In the genomic region with DNA sequence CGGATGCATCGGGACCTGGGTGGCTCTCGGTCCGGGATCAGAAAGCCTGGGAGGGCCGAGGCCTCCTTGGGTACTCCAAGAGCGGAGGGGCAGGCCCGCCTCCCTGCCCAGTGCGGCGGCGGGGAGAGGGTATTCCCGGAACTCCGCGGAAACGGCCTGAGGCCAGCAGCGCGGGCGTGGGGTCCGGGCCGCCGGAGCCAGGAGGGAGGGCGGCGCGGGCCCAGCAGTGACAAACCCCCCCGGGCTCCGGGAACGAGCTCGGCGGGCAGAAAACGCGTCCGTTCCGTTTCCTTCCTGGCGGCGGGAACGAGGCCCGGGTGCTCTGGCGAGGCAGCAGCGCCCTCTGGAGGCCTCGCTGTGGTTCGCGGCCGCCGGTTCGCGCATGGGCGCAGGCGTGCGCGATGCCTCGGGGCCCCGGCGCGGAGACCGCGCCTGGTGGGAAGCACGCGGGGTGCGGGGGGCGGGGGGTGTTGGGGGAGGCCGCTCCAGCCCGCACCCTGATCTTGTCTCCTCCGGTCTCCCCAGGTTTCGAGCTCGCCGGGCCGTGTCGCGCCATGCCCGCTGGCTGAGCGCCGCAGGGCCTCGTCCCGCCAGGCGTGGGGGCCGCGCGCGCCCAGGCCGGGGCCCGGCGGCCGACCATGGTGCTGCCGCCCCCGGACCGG, we compare ENCODE assay signal across 8 cellular contexts. TPM values are rescaled to one million over a fixed set of nuclear protein-coding genes. Genes with fewer than 3 reads are reported as not detected.
DNase-seq lines count a peak whose midpoint lies in the region; ATAC-seq and TF ChIP-seq lines count a peak whose summit lies in the region.

No MANE protein-coding gene starts in this region.

- H3K9me3 ChIP-seq in Panc1 (ENCODE audit: control insufficient read depth, insufficient read depth, low read depth, low read length): no peaks in the 10 kb centered on the region

- peak; percentile 89 for TF ChIP-seq CTCF in Panc1 (IDR thresholded peaks at IDR 0.05)

- no TSS peak for BruUV-seq in Panc1 (replicated peaks; lab: Mats Ljungman, UMichigan)

- peak overlapping the region; percentile 76 for H3K4me3 Mint-ChIP-seq in natural killer cell treated with Interleukin-12 subunit alpha and Interleukin-12 subunit beta and Interleukin-15 and Interleukin-18, amount 100 ng/mL, for 72 hours
- H3K4me3 Mint-ChIP-seq in stimulated activated memory B cell treated with anti-CD40 and anti-IgM and Interleukin-4, amounts not matched to agents 10 μg/mL and 1 μg/mL and 100 μg/mL, for 72 hours: peak overlapping the region; percentile 86

- H3K4me1 ChIP-seq in Panc1 (ENCODE audit: control insufficient read depth, insufficient read depth, low read length): no peaks in the 10 kb centered on the region

- peak; percentile 78 for ATAC-seq in Panc1
- ATAC-seq in natural killer cell treated with Interleukin-12 subunit alpha and Interleukin-12 subunit beta and Interleukin-15 and Interleukin-18, amount 100 ng/mL, for 72 hours: peak; percentile 73 to 86
- peak; percentile 63 for ATAC-seq in stimulated activated memory B cell treated with anti-CD40 and anti-IgM and Interleukin-4, amounts not matched to agents 10 μg/mL and 1 μg/mL and 100 μg/mL, for 72 hours
- no peak for ATAC-seq in GM19455 (IDR thresholded peaks at IDR 0.05; ENCODE audit: unreplicated experiment)

- H3K27ac ChIP-seq in Panc1 (ENCODE audit: low read length): no peak overlapping the region; the same call in 1 of the 2 replicates

- CTCF ChIA-PET in Panc1 (lab: Charles Lee): interaction anchor here (0.6 to 1.0 kb wide), 3 partner anchors 26 to 59 kb away, joined by 3 to 9 read pairs (median 5); no protein-coding TSS in a partner anchor

- H3K4me1 Mint-ChIP-seq in natural killer cell treated with Interleukin-12 subunit alpha and Interleukin-12 subunit beta and Interleukin-15 and Interleukin-18, amount 100 ng/mL, for 72 hours (ENCODE audit: low read depth in 2 of 2): peaks cover 9 to 14% of the 10 kb centered on the region in 2 donors
- peaks cover 55% of the 10 kb centered on the region for H3K4me1 Mint-ChIP-seq in stimulated activated memory B cell treated with anti-CD40 and anti-IgM and Interleukin-4, amounts not matched to agents 10 μg/mL and 1 μg/mL and 100 μg/mL, for 72 hours

- H3K36me3 Mint-ChIP-seq in natural killer cell treated with Interleukin-12 subunit alpha and Interleukin-12 subunit beta and Interleukin-15 and Interleukin-18, amount 100 ng/mL, for 72 hours: no peaks in the 10 kb centered on the region
- no peaks in the 10 kb centered on the region for H3K36me3 Mint-ChIP-seq in stimulated activated memory B cell treated with anti-CD40 and anti-IgM and Interleukin-4, amounts not matched to agents 10 μg/mL and 1 μg/mL and 100 μg/mL, for 72 hours

- no peaks in the 10 kb centered on the region for H3K27me3 ChIP-seq in Panc1 (ENCODE audit: control insufficient read depth, insufficient read depth, low read length)

- POLR2A ChIA-PET in Panc1 (lab: Charles Lee): no interaction called here

- intact Hi-C loops in Panc1 (cut with micrococcal nuclease; ENCODE audit: unreplicated experiment): no loop called here

- peaks cover 0 to 7% of the 10 kb centered on the region in 2 donors for H3K27me3 Mint-ChIP-seq in natural killer cell treated with Interleukin-12 subunit alpha and Interleukin-12 subunit beta and Interleukin-15 and Interleukin-18, amount 100 ng/mL, for 72 hours
- H3K27me3 Mint-ChIP-seq in stimulated activated memory B cell treated with anti-CD40 and anti-IgM and Interleukin-4, amounts not matched to agents 10 μg/mL and 1 μg/mL and 100 μg/mL, for 72 hours: peaks cover 24% of the 10 kb centered on the region

- H3K9me3 Mint-ChIP-seq in natural killer cell treated with Interleukin-12 subunit alpha and Interleukin-12 subunit beta and Interleukin-15 and Interleukin-18, amount 100 ng/mL, for 72 hours: no peaks in the 10 kb centered on the region
- no peaks in the 10 kb centered on the region for H3K9me3 Mint-ChIP-seq in stimulated activated memory B cell treated with anti-CD40 and anti-IgM and Interleukin-4, amounts not matched to agents 10 μg/mL and 1 μg/mL and 100 μg/mL, for 72 hours

- H3K27ac Mint-ChIP-seq in natural killer cell treated with Interleukin-12 subunit alpha and Interleukin-12 subunit beta and Interleukin-15 and Interleukin-18, amount 100 ng/mL, for 72 hours: no peak overlapping the region
- peak overlapping the region; percentile 77 for H3K27ac Mint-ChIP-seq in stimulated activated memory B cell treated with anti-CD40 and anti-IgM and Interleukin-4, amounts not matched to agents 10 μg/mL and 1 μg/mL and 100 μg/mL, for 72 hours

- peak; percentile 58 for DNase-seq in Caki2 (ENCODE audit: low read depth)
- peak; percentile 46 for DNase-seq in HT-29 (ENCODE audit: low spot score)
- DNase-seq in Panc1 (ENCODE audit: low read depth, low spot score): no peak
- peak; percentile 62 to 66 for DNase-seq in activated T-helper 1 cell treated with anti-CD3 and anti-CD28 coated beads, Interleukin-2, amount 50 U/mL, for 16 hours (ENCODE audit: low read depth in 1 of 2, low spot score in 1 of 2)
- DNase-seq in fibroblast of peridontal ligament (ENCODE audit: extremely low read depth): peak; percentile 56
- DNase-seq in natural killer cell treated with Interleukin-12 subunit alpha and Interleukin-12 subunit beta and Interleukin-15 and Interleukin-18, amount 100 ng/mL, for 72 hours (ENCODE audit: low spot score): peak; percentile 80

- H3K4me3 ChIP-seq in Panc1 (ENCODE audit: low read depth in 2 of 2, low read length in 2 of 2): peak overlapping the region; percentile 41 to 52

- in situ Hi-C loops in Caki2 (cut with HindIII; ENCODE audit: low pct_unique_long_range_greater_than_20kb, low sequenced_read_pairs) (no loop called here), Panc1 (cut with HindIII; ENCODE audit: low pct_unique_long_range_greater_than_20kb, low sequenced_read_pairs) (no loop called here)

- no peaks in the 10 kb centered on the region for H3K36me3 ChIP-seq in Panc1 (ENCODE audit: control insufficient read depth, insufficient read depth, low read length)

RNA-seq across cellular contexts. Expression of a gene that starts 1.9 kb away (rescaled TPM):
- 9.1 and 21.2 TPM in 2 replicates for total RNA-seq in Caki2 (2014; rRNA removed; shearing (Covaris generic); ENCODE audit: low replicate concordance)
- 0.31 and 0.65 TPM in 2 replicates for total RNA-seq in HT-29 (2014; rRNA removed; shearing (Covaris generic))
- 4.6 TPM for total RNA-seq in Panc1 (2021; ENCODE audit: unreplicated experiment)
- polyA plus RNA-seq in Panc1 (2012; ENCODE audit: insufficient read length): 8.4 TPM
- total RNA-seq in natural killer cell treated with Interleukin-12 subunit alpha and Interleukin-12 subunit beta and Interleukin-15 and Interleukin-18, amount 100 ng/mL, for 72 hours: 1 to 10 TPM; 1.8 to 4.2 TPM

RNA-seq across cellular contexts. Expression of a gene that starts 37.3 kb away (rescaled TPM):
- total RNA-seq in Caki2 (2014; rRNA removed; shearing (Covaris generic); ENCODE audit: low replicate concordance): 54.2 and 55.3 TPM in 2 replicates
- 112 and 140 TPM in 2 replicates for total RNA-seq in HT-29 (2014; rRNA removed; shearing (Covaris generic))
- total RNA-seq in Panc1 (2021; ENCODE audit: unreplicated experiment): 47.8 TPM
- polyA plus RNA-seq in Panc1 (2012; ENCODE audit: insufficient read length): 42.5 TPM
- total RNA-seq in natural killer cell treated with Interleukin-12 subunit alpha and Interleukin-12 subunit beta and Interleukin-15 and Interleukin-18, amount 100 ng/mL, for 72 hours: 10 to 100 TPM; 25.1 to 59.2 TPM

RNA-seq across cellular contexts. Expression of a gene that starts 41.6 kb away (rescaled TPM):
- total RNA-seq in Caki2 (2014; rRNA removed; shearing (Covaris generic); ENCODE audit: low replicate concordance): not detected in 2 replicates
- total RNA-seq in HT-29 (2014; rRNA removed; shearing (Covaris generic)): 667 and 791 TPM in 2 replicates
- total RNA-seq in Panc1 (2021; ENCODE audit: unreplicated experiment): 1,056 TPM
- 2,110 TPM for polyA plus RNA-seq in Panc1 (2012; ENCODE audit: insufficient read length)
- 10 to 100 TPM; 39.0 to 82.7 TPM for total RNA-seq in natural killer cell treated with Interleukin-12 subunit alpha and Interleukin-12 subunit beta and Interleukin-15 and Interleukin-18, amount 100 ng/mL, for 72 hours

RNA-seq across cellular contexts. Expression of a gene that starts 53.7 kb away (rescaled TPM):
- total RNA-seq in Caki2 (2014; rRNA removed; shearing (Covaris generic); ENCODE audit: low replicate concordance): 181 and 245 TPM in 2 replicates
- total RNA-seq in HT-29 (2014; rRNA removed; shearing (Covaris generic)): 267 and 274 TPM in 2 replicates
- 280 TPM for total RNA-seq in Panc1 (2021; ENCODE audit: unreplicated experiment)
- 1,001 TPM for polyA plus RNA-seq in Panc1 (2012; ENCODE audit: insufficient read length)
- total RNA-seq in natural killer cell treated with Interleukin-12 subunit alpha and Interleukin-12 subunit beta and Interleukin-15 and Interleukin-18, amount 100 ng/mL, for 72 hours: 1 to 10 TPM in 1 of 2 donors, under 1 TPM in 1; 0.98 to 2.2 TPM

Comparison
In these comparisons a context has a peak if more than half of its experiments do, and no peak if none do; other contexts are left out.
1. RNA of a gene that starts 41.6 kb away (total RNA-seq): 1,056 TPM in Panc1 (single experiment), 667 to 791 TPM in HT-29 and 39.0 to 82.7 TPM in natural killer cell treated with Interleukin-12 subunit alpha and Interleukin-12 subunit beta and Interleukin-15 and Interleukin-18, amount 100 ng/mL, for 72 hours; not detected in Caki2; every median in the first group is over 10 times any median in the second.